In the genomic region with DNA sequence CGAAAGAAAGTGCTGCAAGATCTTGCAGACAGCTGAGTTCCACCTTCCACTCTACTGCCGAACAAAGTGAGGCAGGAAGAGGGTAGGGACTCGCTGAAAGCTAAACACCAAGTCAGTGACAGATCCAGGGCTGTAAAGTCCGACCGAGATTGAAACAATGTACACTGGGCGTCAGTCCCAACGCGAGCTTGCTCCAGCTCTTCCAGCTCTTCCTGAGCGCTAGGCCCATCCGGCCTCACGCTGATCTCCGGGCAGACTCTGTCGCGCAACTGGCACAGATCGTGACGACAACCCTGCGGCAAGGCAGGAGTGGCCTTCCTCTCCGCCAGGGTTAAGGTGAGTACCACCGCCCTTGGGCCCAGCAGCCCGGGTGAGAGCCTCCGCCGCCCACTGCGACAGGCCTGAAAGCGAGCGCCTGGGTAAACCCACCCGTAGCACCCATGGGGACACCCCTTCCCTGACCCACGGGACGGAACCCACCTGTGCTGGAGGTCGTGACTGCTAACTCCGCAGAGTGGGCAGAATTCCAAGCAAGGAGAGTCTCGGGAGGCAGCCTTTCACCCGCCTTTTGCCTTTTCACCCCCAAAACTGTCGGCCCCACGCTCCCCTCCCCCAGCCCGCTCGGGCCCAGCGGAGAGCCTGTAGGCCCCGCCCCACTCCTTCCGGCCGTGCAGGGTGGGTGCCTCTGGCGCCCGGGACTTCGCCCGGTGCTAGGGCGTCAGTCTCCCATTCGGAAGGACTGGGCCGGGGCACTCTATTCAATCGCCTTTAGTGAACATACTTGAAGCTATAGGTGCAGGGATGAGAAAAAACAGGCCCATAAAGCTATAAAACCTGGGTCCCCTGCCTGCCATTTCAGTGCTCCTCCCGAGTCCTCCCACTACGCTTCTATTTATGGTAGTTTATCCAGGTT, we compare ENCODE assay signal across 8 cellular contexts. TPM values are rescaled to one million over a fixed set of nuclear protein-coding genes. Genes with fewer than 3 reads are reported as not detected.
DNase-seq lines count a peak whose midpoint lies in the region; ATAC-seq and TF ChIP-seq lines count a peak whose summit lies in the region.

A gene (plus strand): TSS at position 275 of the 913 bp plus-strand sequence.
A gene with protein sequence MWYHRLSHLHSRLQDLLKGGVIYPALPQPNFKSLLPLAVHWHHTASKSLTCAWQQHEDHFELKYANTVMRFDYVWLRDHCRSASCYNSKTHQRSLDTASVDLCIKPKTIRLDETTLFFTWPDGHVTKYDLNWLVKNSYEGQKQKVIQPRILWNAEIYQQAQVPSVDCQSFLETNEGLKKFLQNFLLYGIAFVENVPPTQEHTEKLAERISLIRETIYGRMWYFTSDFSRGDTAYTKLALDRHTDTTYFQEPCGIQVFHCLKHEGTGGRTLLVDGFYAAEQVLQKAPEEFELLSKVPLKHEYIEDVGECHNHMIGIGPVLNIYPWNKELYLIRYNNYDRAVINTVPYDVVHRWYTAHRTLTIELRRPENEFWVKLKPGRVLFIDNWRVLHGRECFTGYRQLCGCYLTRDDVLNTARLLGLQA (minus strand): TSS at position 641 of the 913 bp plus-strand sequence. CDS start 67,676 bp downstream, outside the sequence.

- H3K27ac ChIP-seq in AG04450 (ENCODE audit: low read depth, low read length): peak within 1 kb of the TSS; percentile 75
- H3K27ac ChIP-seq in left lung: peak within 1 kb of the TSS; percentile 84 to 92

- H3K4me1 ChIP-seq in left lung: no peaks in the 10 kb centered on the region

- H3K4me3 Mint-ChIP-seq in dendritic cell treated with granulocyte-macrophage colony-stimulating factor and Interleukin-4, amounts not matched to agents 40 ng/mL and 50 ng/mL, for 4 days: peak within 1 kb of the TSS; percentile 79

- H3K36me3 ChIP-seq in left lung: no peaks in the 10 kb centered on the region

- peaks cover 11% of the 10 kb centered on the region for H3K36me3 Mint-ChIP-seq in dendritic cell treated with granulocyte-macrophage colony-stimulating factor and Interleukin-4, amounts not matched to agents 40 ng/mL and 50 ng/mL, for 4 days (ENCODE audit: low read depth)

- no peaks in the 10 kb centered on the region for H3K27me3 ChIP-seq in AG04450 (ENCODE audit: control insufficient read depth, insufficient read depth, low read length)
- H3K27me3 ChIP-seq in left lung: no peaks in the 10 kb centered on the region

- no peaks in the 10 kb centered on the region for H3K27me3 Mint-ChIP-seq in dendritic cell treated with granulocyte-macrophage colony-stimulating factor and Interleukin-4, amounts not matched to agents 40 ng/mL and 50 ng/mL, for 4 days

- H3K4me3 ChIP-seq in AG04450 (ENCODE audit: low read depth, low read length) (peak within 1 kb of the TSS; percentile 85), left lung (peak within 1 kb of the TSS; percentile 36 to 51)

- intact Hi-C loops in dendritic cell treated with granulocyte-macrophage colony-stimulating factor and Interleukin-4, amounts not matched to agents 40 ng/mL and 50 ng/mL, for 4 days (cut with micrococcal nuclease): no loop called here
- intact Hi-C loops in left lung (cut with DNase I): no loop called here

- H3K9me3 Mint-ChIP-seq in dendritic cell treated with granulocyte-macrophage colony-stimulating factor and Interleukin-4, amounts not matched to agents 40 ng/mL and 50 ng/mL, for 4 days: no peaks in the 10 kb centered on the region

- ATAC-seq in GM18907 (IDR thresholded peaks at IDR 0.05; ENCODE audit: unreplicated experiment) (peak; percentile 88), HG03108 (IDR thresholded peaks at IDR 0.05; ENCODE audit: unreplicated experiment) (peak; percentile 89), left lung (peak; percentile 94)

- peak within 1 kb of the TSS; percentile 96 for H3K27ac Mint-ChIP-seq in dendritic cell treated with granulocyte-macrophage colony-stimulating factor and Interleukin-4, amounts not matched to agents 40 ng/mL and 50 ng/mL, for 4 days

- CTCF ChIA-PET in AG04450 (lab: Charles Lee): interaction anchor here (0.5 kb wide), 1 partner anchor 396 kb away, joined by 8 read pairs; a partner anchor contains a TSS

- POLR2A ChIA-PET in AG04450 (lab: Yijun Ruan, JAX): no interaction called here

- DNase-seq in AG04450 (ENCODE audit: low read depth, low spot score) (peak; percentile 1), NCI-H446 (lab: John Stamatoyannopoulos, UW) (peak; percentile 6 to 59), left lung (peak; percentile 57 to 91)
- DNase-seq in activated CD4-positive, alpha-beta T cell treated with anti-CD3 and anti-CD28 coated beads, Interleukin-2, amount 50 U/mL, for 1 hour: peak; percentile 47
- peak; percentile 61 for DNase-seq in stimulated activated CD4-positive, alpha-beta T cell treated with anti-CD3 and anti-CD28 coated beads, Interleukin-1b, Interleukin-23, amount 100 ng/mL, for 48 hours

- H3K4me1 Mint-ChIP-seq in dendritic cell treated with granulocyte-macrophage colony-stimulating factor and Interleukin-4, amounts not matched to agents 40 ng/mL and 50 ng/mL, for 4 days (ENCODE audit: low read depth): peaks cover 20% of the 10 kb centered on the region

- no peak for TF ChIP-seq CTCF in AG04450 (IDR thresholded peaks at IDR 0.05; ENCODE audit: low read depth, low read length)
- TF ChIP-seq CTCF in left lung (IDR thresholded peaks at IDR 0.05): no peak

- H3K9me3 ChIP-seq in AG04450 (ENCODE audit: control insufficient read depth, insufficient read depth, low read length) (no peaks in the 10 kb centered on the region), left lung (no peaks in the 10 kb centered on the region)

RNA-seq across cellular contexts. Expression of the first gene that starts in this region (rescaled TPM):
- polyA plus RNA-seq in AG04450 (2011; rRNA removed): 0.66 and 0.69 TPM in 2 replicates
- 0.87 and 0.91 TPM in 2 replicates for polyA minus RNA-seq in AG04450 (2011; rRNA and poly(A)+ RNA removed)
- 1 to 10 TPM in 1 of 2 donors, under 1 TPM in 1; 0.96 to 1.2 TPM for total RNA-seq in left lung

RNA-seq across cellular contexts. Expression of the second gene that starts in this region (rescaled TPM):
- 23.0 and 24.6 TPM in 2 replicates for polyA plus RNA-seq in AG04450 (2011; rRNA removed)
- 62.6 and 72.6 TPM in 2 replicates for polyA minus RNA-seq in AG04450 (2011; rRNA and poly(A)+ RNA removed)
- total RNA-seq in left lung: 10 to 100 TPM in 1 of 2 donors, 1 to 10 TPM in 1; 9.1 to 10.9 TPM

Comparison
In these comparisons a context has a peak if more than half of its experiments do, and no peak if none do; other contexts are left out.
1. Peak in every context shown above with its lines: DNase-seq, ATAC-seq, H3K4me3 ChIP-seq and H3K27ac ChIP-seq.
2. DNase-seq: peak in every context shown above with its lines; median percentile 74 in left lung; 61 in stimulated activated CD4-positive, alpha-beta T cell treated with anti-CD3 and anti-CD28 coated beads, Interleukin-1b, Interleukin-23, amount 100 ng/mL, for 48 hours; 47 in activated CD4-positive, alpha-beta T cell treated with anti-CD3 and anti-CD28 coated beads, Interleukin-2, amount 50 U/mL, for 1 hour; 32 in NCI-H446; 1 in AG04450.